Comparison of ENCODE assay signal across 2 cellular contexts in genomic region chr13:44669534-44669933, GRCh38.
TF ChIP-seq lines count a peak whose summit lies in the region.

No MANE protein-coding gene starts in this region.

TF ChIP-seq in IMR-90, 13 proteins besides CTCF, POLR2A, EP300 and RAD21:
- no peak for TF ChIP-seq RCOR1 (IDR thresholded peaks at IDR 0.05; ENCODE audit: insufficient replicate concordance, low read length)
- TF ChIP-seq SMC3 (IDR thresholded peaks at IDR 0.05; ENCODE audit: low read depth, low read length) = no peak
- TF ChIP-seq MXI1 (IDR thresholded peaks at IDR 0.05; ENCODE audit: borderline replicate concordance, low read depth, low read length) = no peak
- no peak for TF ChIP-seq MAZ (IDR thresholded peaks at IDR 0.05; ENCODE audit: borderline replicate concordance, low read depth, low read length)
- TF ChIP-seq CEBPB (IDR thresholded peaks at IDR 0.05; ENCODE audit: low read depth, low read length) = no peak
- TF ChIP-seq MAFK (IDR thresholded peaks at IDR 0.05; ENCODE audit: low read depth, low read length) = no peak
- TF ChIP-seq CHD1 (IDR thresholded peaks at IDR 0.05; ENCODE audit: low read depth, low read length) = no peak
- TF ChIP-seq USF2 (IDR thresholded peaks at IDR 0.05; ENCODE audit: low read depth, low read length) = no peak
- no peak for TF ChIP-seq FOS (IDR thresholded peaks at IDR 0.05; ENCODE audit: low read depth, low read length)
TF ChIP-seq in IMR-90: peak in this region for 0.

TF ChIP-seq in H1, 55 proteins besides CTCF, POLR2A, EP300 and RAD21:
- no peak for TF ChIP-seq NANOG (IDR thresholded peaks at IDR 0.05; ENCODE audit: insufficient read depth, low read depth, low read length, poor library complexity, severe bottlenecking)
- no peak for TF ChIP-seq SUZ12 (IDR thresholded peaks at IDR 0.05; ENCODE audit: low read length)
- TF ChIP-seq SIX5 (IDR thresholded peaks at IDR 0.05; ENCODE audit: low read depth, low read length) = no peak
- no peak for TF ChIP-seq SP1 (IDR thresholded peaks at IDR 0.05; ENCODE audit: low read depth, low read length)
- TF ChIP-seq CHD1 (IDR thresholded peaks at IDR 0.05; ENCODE audit: low read depth, low read length) = no peak
- TF ChIP-seq FOSL1 (IDR thresholded peaks at IDR 0.05; ENCODE audit: insufficient read depth, low read depth, low read length) = no peak
- TF ChIP-seq ATF2 (IDR thresholded peaks at IDR 0.05; ENCODE audit: low read length) = no peak
- TF ChIP-seq USF2 (IDR thresholded peaks at IDR 0.05; ENCODE audit: low read length) = no peak
- no peak for TF ChIP-seq KDM4A (IDR thresholded peaks at IDR 0.05; ENCODE audit: low read depth, low read length, severe bottlenecking)
- no peak for TF ChIP-seq CBX8 (IDR thresholded peaks at IDR 0.05; ENCODE audit: borderline replicate concordance, low read depth, low read length)
- no peak for TF ChIP-seq SIN3A (conservative IDR thresholded peaks at IDR 0.05 in 1 of 2, IDR thresholded peaks at IDR 0.05 in 1 of 2; ENCODE audit: low read depth in 1 of 2, low read length in 2 of 2)
- TF ChIP-seq RNF2 (IDR thresholded peaks at IDR 0.05; ENCODE audit: borderline replicate concordance, low read depth, low read length, missing control alignments, poor library complexity, severe bottlenecking) = no peak
- TF ChIP-seq SP2 (IDR thresholded peaks at IDR 0.05; ENCODE audit: low read length) = no peak
